6 cellular contexts compared by ENCODE assay signal in the genomic region with DNA sequence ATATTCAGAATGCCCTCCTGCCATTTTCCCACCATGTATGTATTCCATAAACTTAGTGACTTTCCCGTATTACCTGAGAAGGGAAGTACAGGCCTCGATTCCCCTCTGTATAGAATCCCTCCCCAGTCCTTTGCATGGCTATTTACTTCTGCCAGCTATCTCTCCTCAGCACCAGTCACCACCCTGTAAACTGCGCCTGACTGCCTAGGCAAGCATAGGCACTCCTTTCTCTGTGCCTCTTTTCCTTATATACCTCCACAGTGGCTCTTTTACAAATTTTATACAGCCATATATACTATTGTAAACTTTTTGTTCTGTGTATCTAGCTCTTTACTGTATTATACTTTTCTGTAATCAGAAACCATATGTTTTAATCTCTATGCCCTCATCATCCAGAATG.
"Had no signal": no experiment of that assay in that cellular context is flagged by ENCODE, and none has a peak within 500 bp of the region (broad histone marks: within the 10 kb centered on the region; RNA-seq: fewer than 3 reads in every experiment).

No MANE protein-coding gene starts in this region.

- H3K27ac ChIP-seq: GM23248 had no signal

- H3K36me3 ChIP-seq: HAP-1 had no signal

- ATAC-seq: HCT116 had no signal

- H3K9me3 ChIP-seq: HAP-1 had no signal

- H3K4me1 ChIP-seq: HAP-1 had no signal

- H3K4me3 ChIP-seq: GM23248, HAP-1 had no signal

- H3K9ac ChIP-seq: GM23248 had no signal

- H2AFZ ChIP-seq: GM23248 had no signal

- DNase-seq: GM23248, GOT3, H7, HFFc6 had no signal
